In genomic region chr12:19833775-19834501, GRCh38 we compare ENCODE assay signal across 1 cellular context.
A peak's percentile ranks its signal among the peaks of the same experiment; 100 is the strongest.
TF ChIP-seq lines count a peak whose summit lies in the region.

No MANE protein-coding gene starts in this region.

TF ChIP-seq in GM12878, 131 proteins besides CTCF, POLR2A, EP300 and RAD21 (continued from another document and continues in another):
- TF ChIP-seq CREM (IDR thresholded peaks at IDR 0.05; ENCODE audit: low read depth) (0 out of 2 replicates have a peak, but pooled peaks have one; percentile 9), YY1 (IDR thresholded peaks at IDR 0.05; ENCODE audit: low read depth, low read length) (0 out of 2 replicates have a peak, but pooled peaks have one; percentile 8), ATF3 (IDR thresholded peaks at IDR 0.05; ENCODE audit: borderline replicate concordance, extremely low read depth, low read depth, low read length) (no peak), SIN3A (IDR thresholded peaks at IDR 0.05; ENCODE audit: low read depth, low read length) (no peak), WRNIP1 (IDR thresholded peaks at IDR 0.05; ENCODE audit: borderline replicate concordance, low read depth, low read length) (no peak), NR2C2 (IDR thresholded peaks at IDR 0.05; ENCODE audit: borderline replicate concordance, control insufficient read depth, insufficient read length, low read depth) (no peak), EGR1 (IDR thresholded peaks at IDR 0.05; ENCODE audit: borderline replicate concordance in 1 of 2, low read depth in 2 of 2, low read length in 2 of 2) (0 out of 3 replicates have a peak, but pooled peaks of 1 of the 2 experiments have one; percentile 11), SMARCA5 (IDR thresholded peaks at IDR 0.05) (no peak), PKNOX1 (IDR thresholded peaks at IDR 0.05) (peak; percentile 21; the same call in 1 of the 2 replicates), ASH2L (IDR thresholded peaks at IDR 0.05; ENCODE audit: borderline replicate concordance, low read depth) (no peak), NFXL1 (IDR thresholded peaks at IDR 0.05; ENCODE audit: borderline replicate concordance) (no peak), SMC3 (IDR thresholded peaks at IDR 0.05; ENCODE audit: borderline replicate concordance, low read length) (no peak), IKZF2 (IDR thresholded peaks at IDR 0.05) (peak; percentile 68 to 77), SMAD1 (IDR thresholded peaks at IDR 0.05; ENCODE audit: low read depth, partially characterized antibody) (no peak), PRDM15 (CRISPR knock-in tag; IDR thresholded peaks at IDR 0.05) (no peak), TCF7 (IDR thresholded peaks at IDR 0.05; ENCODE audit: borderline replicate concordance) (no peak), BMI1 (IDR thresholded peaks at IDR 0.05; ENCODE audit: borderline replicate concordance) (no peak), MEF2A (IDR thresholded peaks at IDR 0.05; ENCODE audit: insufficient read depth, low read depth, low read length) (no peak), TCF3 (IDR thresholded peaks at IDR 0.05; ENCODE audit: borderline replicate concordance, insufficient read depth, low read depth, low read length) (no peak), MYC (IDR thresholded peaks at IDR 0.05; ENCODE audit: insufficient read depth, insufficient read length, insufficient replicate concordance, low read length, severe bottlenecking) (no peak), MTA3 (IDR thresholded peaks at IDR 0.05; ENCODE audit: borderline replicate concordance, low read length) (no peak), MTA2 (IDR thresholded peaks at IDR 0.05; ENCODE audit: low read depth) (peak; percentile 52; the same call in 1 of the 2 replicates), RCOR1 (conservative IDR thresholded peaks at IDR 0.05; ENCODE audit: low read depth, low read length) (no peak), ZBTB40 (IDR thresholded peaks at IDR 0.05; ENCODE audit: borderline replicate concordance) (no peak), SUZ12 (IDR thresholded peaks at IDR 0.05; ENCODE audit: unreplicated experiment) (no peak), TAF1 (IDR thresholded peaks at IDR 0.05; ENCODE audit: borderline replicate concordance, low read depth, low read length) (no peak), ELK1 (IDR thresholded peaks at IDR 0.05; ENCODE audit: low read depth, low read length) (no peak), NFIC (IDR thresholded peaks at IDR 0.05; ENCODE audit: low read depth, low read length) (peak; percentile 38; the same call in 1 of the 2 replicates), NR2C1 (IDR thresholded peaks at IDR 0.05) (no peak), DPF2 (IDR thresholded peaks at IDR 0.05) (no peak), CBX3 (IDR thresholded peaks at IDR 0.05; ENCODE audit: borderline replicate concordance, low read depth) (no peak), HDAC6 (IDR thresholded peaks at IDR 0.05; ENCODE audit: unreplicated experiment) (no peak), CBFB (IDR thresholded peaks at IDR 0.05; ENCODE audit: low read depth) (no peak), ZNF274 (IDR thresholded peaks at IDR 0.05; ENCODE audit: insufficient read depth, insufficient read length) (no peak), KLF5 (IDR thresholded peaks at IDR 0.05; ENCODE audit: partially characterized antibody) (no peak), KAT2A (conservative IDR thresholded peaks at IDR 0.05; ENCODE audit: control insufficient read depth, low read depth, low read length) (no peak), RUNX3 (IDR thresholded peaks at IDR 0.05; ENCODE audit: low read length) (peak; percentile 68), CREB1 (IDR thresholded peaks at IDR 0.05; ENCODE audit: low read depth) (no peak)
- TF ChIP-seq, protein P1, sequence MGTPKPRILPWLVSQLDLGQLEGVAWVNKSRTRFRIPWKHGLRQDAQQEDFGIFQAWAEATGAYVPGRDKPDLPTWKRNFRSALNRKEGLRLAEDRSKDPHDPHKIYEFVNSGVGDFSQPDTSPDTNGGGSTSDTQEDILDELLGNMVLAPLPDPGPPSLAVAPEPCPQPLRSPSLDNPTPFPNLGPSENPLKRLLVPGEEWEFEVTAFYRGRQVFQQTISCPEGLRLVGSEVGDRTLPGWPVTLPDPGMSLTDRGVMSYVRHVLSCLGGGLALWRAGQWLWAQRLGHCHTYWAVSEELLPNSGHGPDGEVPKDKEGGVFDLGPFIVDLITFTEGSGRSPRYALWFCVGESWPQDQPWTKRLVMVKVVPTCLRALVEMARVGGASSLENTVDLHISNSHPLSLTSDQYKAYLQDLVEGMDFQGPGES (IDR thresholded peaks at IDR 0.05), result no peak
- TF ChIP-seq, protein P2, sequence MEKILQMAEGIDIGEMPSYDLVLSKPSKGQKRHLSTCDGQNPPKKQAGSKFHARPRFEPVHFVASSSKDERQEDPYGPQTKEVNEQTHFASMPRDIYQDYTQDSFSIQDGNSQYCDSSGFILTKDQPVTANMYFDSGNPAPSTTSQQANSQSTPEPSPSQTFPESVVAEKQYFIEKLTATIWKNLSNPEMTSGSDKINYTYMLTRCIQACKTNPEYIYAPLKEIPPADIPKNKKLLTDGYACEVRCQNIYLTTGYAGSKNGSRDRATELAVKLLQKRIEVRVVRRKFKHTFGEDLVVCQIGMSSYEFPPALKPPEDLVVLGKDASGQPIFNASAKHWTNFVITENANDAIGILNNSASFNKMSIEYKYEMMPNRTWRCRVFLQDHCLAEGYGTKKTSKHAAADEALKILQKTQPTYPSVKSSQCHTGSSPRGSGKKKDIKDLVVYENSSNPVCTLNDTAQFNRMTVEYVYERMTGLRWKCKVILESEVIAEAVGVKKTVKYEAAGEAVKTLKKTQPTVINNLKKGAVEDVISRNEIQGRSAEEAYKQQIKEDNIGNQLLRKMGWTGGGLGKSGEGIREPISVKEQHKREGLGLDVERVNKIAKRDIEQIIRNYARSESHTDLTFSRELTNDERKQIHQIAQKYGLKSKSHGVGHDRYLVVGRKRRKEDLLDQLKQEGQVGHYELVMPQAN (conservative IDR thresholded peaks at IDR 0.05), result no peak
- TF ChIP-seq, protein P3, sequence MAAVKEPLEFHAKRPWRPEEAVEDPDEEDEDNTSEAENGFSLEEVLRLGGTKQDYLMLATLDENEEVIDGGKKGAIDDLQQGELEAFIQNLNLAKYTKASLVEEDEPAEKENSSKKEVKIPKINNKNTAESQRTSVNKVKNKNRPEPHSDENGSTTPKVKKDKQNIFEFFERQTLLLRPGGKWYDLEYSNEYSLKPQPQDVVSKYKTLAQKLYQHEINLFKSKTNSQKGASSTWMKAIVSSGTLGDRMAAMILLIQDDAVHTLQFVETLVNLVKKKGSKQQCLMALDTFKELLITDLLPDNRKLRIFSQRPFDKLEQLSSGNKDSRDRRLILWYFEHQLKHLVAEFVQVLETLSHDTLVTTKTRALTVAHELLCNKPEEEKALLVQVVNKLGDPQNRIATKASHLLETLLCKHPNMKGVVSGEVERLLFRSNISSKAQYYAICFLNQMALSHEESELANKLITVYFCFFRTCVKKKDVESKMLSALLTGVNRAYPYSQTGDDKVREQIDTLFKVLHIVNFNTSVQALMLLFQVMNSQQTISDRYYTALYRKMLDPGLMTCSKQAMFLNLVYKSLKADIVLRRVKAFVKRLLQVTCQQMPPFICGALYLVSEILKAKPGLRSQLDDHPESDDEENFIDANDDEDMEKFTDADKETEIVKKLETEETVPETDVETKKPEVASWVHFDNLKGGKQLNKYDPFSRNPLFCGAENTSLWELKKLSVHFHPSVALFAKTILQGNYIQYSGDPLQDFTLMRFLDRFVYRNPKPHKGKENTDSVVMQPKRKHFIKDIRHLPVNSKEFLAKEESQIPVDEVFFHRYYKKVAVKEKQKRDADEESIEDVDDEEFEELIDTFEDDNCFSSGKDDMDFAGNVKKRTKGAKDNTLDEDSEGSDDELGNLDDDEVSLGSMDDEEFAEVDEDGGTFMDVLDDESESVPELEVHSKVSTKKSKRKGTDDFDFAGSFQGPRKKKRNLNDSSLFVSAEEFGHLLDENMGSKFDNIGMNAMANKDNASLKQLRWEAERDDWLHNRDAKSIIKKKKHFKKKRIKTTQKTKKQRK (IDR thresholded peaks at IDR 0.05; ENCODE audit: low read depth, low read length), result no peak
- TF ChIP-seq, protein P4, sequence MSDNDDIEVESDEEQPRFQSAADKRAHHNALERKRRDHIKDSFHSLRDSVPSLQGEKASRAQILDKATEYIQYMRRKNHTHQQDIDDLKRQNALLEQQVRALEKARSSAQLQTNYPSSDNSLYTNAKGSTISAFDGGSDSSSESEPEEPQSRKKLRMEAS (IDR thresholded peaks at IDR 0.05; ENCODE audit: low read depth, low read length), result no peak
- TF ChIP-seq, protein P5, sequence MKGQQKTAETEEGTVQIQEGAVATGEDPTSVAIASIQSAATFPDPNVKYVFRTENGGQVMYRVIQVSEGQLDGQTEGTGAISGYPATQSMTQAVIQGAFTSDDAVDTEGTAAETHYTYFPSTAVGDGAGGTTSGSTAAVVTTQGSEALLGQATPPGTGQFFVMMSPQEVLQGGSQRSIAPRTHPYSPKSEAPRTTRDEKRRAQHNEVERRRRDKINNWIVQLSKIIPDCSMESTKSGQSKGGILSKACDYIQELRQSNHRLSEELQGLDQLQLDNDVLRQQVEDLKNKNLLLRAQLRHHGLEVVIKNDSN (IDR thresholded peaks at IDR 0.05; ENCODE audit: borderline replicate concordance, extremely low read length, insufficient read depth, low read depth, low read length), result no peak
